Comparison of ENCODE assay signal across 15 cellular contexts in genomic region chr2:28613181-28613580, GRCh38.
DNase-seq lines count a peak whose midpoint lies in the region; ATAC-seq and TF ChIP-seq lines count a peak whose summit lies in the region.
"Had no signal": no experiment of that assay in that cellular context is flagged by ENCODE, and none has a peak within 500 bp of the region (broad histone marks: within the 10 kb centered on the region; RNA-seq: fewer than 3 reads in every experiment).

No MANE protein-coding gene starts in this region.

- no peaks in the 10 kb centered on the region for H3K36me3 ChIP-seq in WERI-Rb-1
- no peaks in the 10 kb centered on the region for H3K36me3 ChIP-seq in esophagus muscularis mucosa
- no peaks in the 10 kb centered on the region for H3K36me3 ChIP-seq in gastrocnemius medialis
- H3K36me3 ChIP-seq: brain microvascular endothelial cell, ovary had no signal

- H3K9me3 ChIP-seq in WERI-Rb-1 (ENCODE audit: severe bottlenecking) = no peaks in the 10 kb centered on the region
- H3K9me3 ChIP-seq in esophagus muscularis mucosa = no peaks in the 10 kb centered on the region
- H3K9me3 ChIP-seq in gastrocnemius medialis = no peaks in the 10 kb centered on the region
- H3K9me3 ChIP-seq: ovary had no signal

- WGBS in esophagus muscularis mucosa = 83% methylated on average over 2 of the region's 2 CpGs

- H3K4me1 ChIP-seq in esophagus muscularis mucosa = peaks cover 14 to 62% (median 50%) of the 10 kb centered on the region in 4 donors
- H3K4me1 ChIP-seq in gastrocnemius medialis = peaks cover 35 to 50% of the 10 kb centered on the region in 2 donors

- intact Hi-C loops in esophagus muscularis mucosa (cut with DNase I) = no loop called here
- intact Hi-C loops in gastrocnemius medialis (cut with DNase I; ENCODE audit: low total_unique reads) = no loop called here

- in situ Hi-C loops in gastrocnemius medialis (cut with MboI; ENCODE audit: low sequenced_read_pairs in 4 of 4) = no loop called here

- no peak for TF ChIP-seq EP300 in esophagus muscularis mucosa (IDR thresholded peaks at IDR 0.05)

- no peak for ATAC-seq in gastrocnemius medialis
- ATAC-seq in HG03342 (IDR thresholded peaks at IDR 0.05; ENCODE audit: unreplicated experiment) = no peak

- H3K27me3 ChIP-seq in WERI-Rb-1 (ENCODE audit: insufficient read depth, low read depth, severe bottlenecking) (no peaks in the 10 kb centered on the region), esophagus muscularis mucosa (no peaks in the 10 kb centered on the region), gastrocnemius medialis (no peaks in the 10 kb centered on the region)
- H3K27me3 ChIP-seq: brain microvascular endothelial cell, ovary had no signal

- H3K27ac ChIP-seq in WERI-Rb-1 (peak overlapping the region; percentile 5), esophagus muscularis mucosa (replicated peaks in 1 of 4) (peak overlapping the region; percentile 76 to 94 (median 88)), gastrocnemius medialis (peak overlapping the region; percentile 83 to 93 (median 89))
- H3K27ac ChIP-seq: brain microvascular endothelial cell, C4-2B, ovary, SK-N-MC had no signal

- no peak overlapping the region for H3K4me3 ChIP-seq in WERI-Rb-1 (ENCODE audit: low read depth, low read length)
- no peak overlapping the region for H3K4me3 ChIP-seq in esophagus muscularis mucosa
- no peak overlapping the region for H3K4me3 ChIP-seq in gastrocnemius medialis
- H3K4me3 ChIP-seq: ovary, SK-N-MC had no signal

- TF ChIP-seq POLR2A in esophagus muscularis mucosa (IDR thresholded peaks at IDR 0.05; ENCODE audit: low read depth) = no peak
- no peak for TF ChIP-seq POLR2A in gastrocnemius medialis (IDR thresholded peaks at IDR 0.05)

- DNase-seq in activated CD4-positive, alpha-beta T cell treated with anti-CD3 and anti-CD28 coated beads for 48 hours = peak; percentile 44
- DNase-seq in activated CD4-positive, alpha-beta T cell treated with anti-CD3 and anti-CD28 coated beads for 1 hour = no peak
- DNase-seq in WERI-Rb-1 (no peak), esophagus muscularis mucosa (ENCODE audit: extremely low spot score) (no peak), gastrocnemius medialis (no peak), germinal center (ENCODE audit: low spot score) (no peak), anterior cingulate cortex (lab: John Stamatoyannopoulos, UW) (no peak)
- DNase-seq: brain microvascular endothelial cell; NCI-H1092; NCI-H524 treated with DMSO at 0.1 percent for 48 hours; stimulated activated CD4-positive, alpha-beta T cell treated with anti-CD3 and anti-CD28 coated beads, Interleukin-12 subunit alpha, Interleukin-12 subunit beta, amount 100 ng/mL, for 4 hours had no signal

- TF ChIP-seq CTCF in WERI-Rb-1 (IDR thresholded peaks at IDR 0.05; ENCODE audit: low read depth, low read length) (no peak), esophagus muscularis mucosa (IDR thresholded peaks at IDR 0.05) (no peak), gastrocnemius medialis (IDR thresholded peaks at IDR 0.05 in 4 of 5, conservative IDR thresholded peaks at IDR 0.05 in 1 of 5) (no peak)

Comparison
In these comparisons a context has a peak if more than half of its experiments do, and no peak if none do; other contexts are left out.
1. H3K27ac ChIP-seq: peak in every context shown above with its lines; median percentile 89 in gastrocnemius medialis; 88 in esophagus muscularis mucosa; 5 in WERI-Rb-1.